ENCODE assay signal across 24 cellular contexts in genomic region chr2:68850524-68850923, GRCh38. TPM values are rescaled to one million over a fixed set of nuclear protein-coding genes. Genes with fewer than 3 reads are reported as not detected.
"Had no signal": no experiment of that assay in that cellular context is flagged by ENCODE, and none has a peak within 500 bp of the region (broad histone marks: within the 10 kb centered on the region; RNA-seq: fewer than 3 reads in every experiment).

No MANE protein-coding gene starts in this region.

- H3K4me1 ChIP-seq: gastroesophageal sphincter, lower lobe of right lung, psoas muscle, suprapubic skin, thyroid gland had no signal

- H3K4me2 ChIP-seq: hepatocyte had no signal

- ATAC-seq: esophagus mucosa; gastroesophageal sphincter; left cardiac atrium; lower lobe of right lung; naive thymus-derived CD4-positive, alpha-beta T cell; psoas muscle; sciatic nerve had no signal

- DNase-seq: cerebellar nuclear complex; effector CD4-positive, alpha-beta T cell; endodermal cell; kidney; left cardiac atrium; left ventricle myocardium inferior; lower lobe of right lung; naive thymus-derived CD4-positive, alpha-beta T cell; nephron progenitor cell; psoas muscle; stimulated activated CD4-positive, alpha-beta T cell treated with anti-CD3 and anti-CD28 coated beads, Interleukin-12 subunit alpha, Interleukin-12 subunit beta, amount 100 ng/mL, for 4 hours; stimulated activated naive CD4-positive, alpha-beta T cell treated with Interleukin-2 at 50 U/mL for 16 hours; thyroid gland had no signal

- H3K36me3 ChIP-seq: gastroesophageal sphincter, left ventricle myocardium inferior, lower lobe of right lung, suprapubic skin, thyroid gland had no signal

- H3K79me2 ChIP-seq: hepatocyte had no signal

- H2AFZ ChIP-seq: hepatocyte had no signal

- H3K27me3 ChIP-seq: gastroesophageal sphincter, hepatocyte, suprapubic skin, thyroid gland had no signal

- H3K9me3 ChIP-seq: gastroesophageal sphincter, left ventricle myocardium inferior, lower lobe of right lung, psoas muscle, suprapubic skin, thyroid gland had no signal

- H3K4me3 ChIP-seq: gastroesophageal sphincter, hepatocyte, left ventricle myocardium inferior, lower lobe of right lung, psoas muscle, suprapubic skin, thyroid gland had no signal

- H3K27ac ChIP-seq: gastroesophageal sphincter, hepatocyte, left ventricle myocardium inferior, lower lobe of right lung, psoas muscle, suprapubic skin, thyroid gland had no signal

- FAIRE-seq: colon, kidney had no signal

RNA-seq across cellular contexts. Expression of gene BMP10, which starts 20.7 kb away (rescaled TPM):
- total RNA-seq: dermis microvascular lymphatic vessel endothelial cell; endodermal cell; esophagus mucosa; fibroblast of villous mesenchyme; kidney; mononuclear cell; naive thymus-derived CD4-positive, alpha-beta T cell; omental fat pad; sciatic nerve; skeletal muscle tissue; suprapubic skin; thyroid gland had no signal
- polyA plus RNA-seq: hepatocyte; naive thymus-derived CD4-positive, alpha-beta T cell; psoas muscle had no signal
